ENCODE assay signal across 1 cellular context in genomic region chr9:129333961-129334743, GRCh38.
A peak's percentile ranks its signal among the peaks of the same experiment; 100 is the strongest.
TF ChIP-seq lines count a peak whose summit lies in the region.

No MANE protein-coding gene starts in this region.

TF ChIP-seq in HepG2, 621 proteins besides CTCF, POLR2A, EP300 and RAD21 (continued from another document and continues in another):
- no peak for TF ChIP-seq TP53 (CRISPR knock-in tag; conservative IDR thresholded peaks at IDR 0.05)
- TF ChIP-seq ZNF451 (CRISPR knock-in tag; IDR thresholded peaks at IDR 0.05), result peak; percentile 90
- TF ChIP-seq KDM2A (CRISPR knock-in tag; IDR thresholded peaks at IDR 0.05; ENCODE audit: borderline replicate concordance, low read depth), result peak; percentile 92
- TF ChIP-seq EZH2 (conservative IDR thresholded peaks at IDR 0.05; ENCODE audit: low read depth, low read length), result no peak
- TF ChIP-seq ZNF782 (CRISPR knock-in tag; IDR thresholded peaks at IDR 0.05; ENCODE audit: borderline replicate concordance), result peak; percentile 64; the same call in 1 of the 2 replicates
- no peak; the same call in 1 of the 2 replicates for TF ChIP-seq MIXL1 (CRISPR knock-in tag; IDR thresholded peaks at IDR 0.05)
- 0 out of 2 replicates have a peak, but pooled peaks have one; percentile 74 for TF ChIP-seq SRY (CRISPR knock-in tag; IDR thresholded peaks at IDR 0.05)
- peak; percentile 97 for TF ChIP-seq HDAC2 (CRISPR knock-in tag; IDR thresholded peaks at IDR 0.05)
- peak; percentile 75 for TF ChIP-seq KLF11 (CRISPR knock-in tag; IDR thresholded peaks at IDR 0.05)
- 0 out of 2 replicates have a peak, but pooled peaks have one; percentile 74 for TF ChIP-seq ZNF558 (CRISPR knock-in tag; IDR thresholded peaks at IDR 0.05; ENCODE audit: borderline replicate concordance)
- TF ChIP-seq, protein P1, sequence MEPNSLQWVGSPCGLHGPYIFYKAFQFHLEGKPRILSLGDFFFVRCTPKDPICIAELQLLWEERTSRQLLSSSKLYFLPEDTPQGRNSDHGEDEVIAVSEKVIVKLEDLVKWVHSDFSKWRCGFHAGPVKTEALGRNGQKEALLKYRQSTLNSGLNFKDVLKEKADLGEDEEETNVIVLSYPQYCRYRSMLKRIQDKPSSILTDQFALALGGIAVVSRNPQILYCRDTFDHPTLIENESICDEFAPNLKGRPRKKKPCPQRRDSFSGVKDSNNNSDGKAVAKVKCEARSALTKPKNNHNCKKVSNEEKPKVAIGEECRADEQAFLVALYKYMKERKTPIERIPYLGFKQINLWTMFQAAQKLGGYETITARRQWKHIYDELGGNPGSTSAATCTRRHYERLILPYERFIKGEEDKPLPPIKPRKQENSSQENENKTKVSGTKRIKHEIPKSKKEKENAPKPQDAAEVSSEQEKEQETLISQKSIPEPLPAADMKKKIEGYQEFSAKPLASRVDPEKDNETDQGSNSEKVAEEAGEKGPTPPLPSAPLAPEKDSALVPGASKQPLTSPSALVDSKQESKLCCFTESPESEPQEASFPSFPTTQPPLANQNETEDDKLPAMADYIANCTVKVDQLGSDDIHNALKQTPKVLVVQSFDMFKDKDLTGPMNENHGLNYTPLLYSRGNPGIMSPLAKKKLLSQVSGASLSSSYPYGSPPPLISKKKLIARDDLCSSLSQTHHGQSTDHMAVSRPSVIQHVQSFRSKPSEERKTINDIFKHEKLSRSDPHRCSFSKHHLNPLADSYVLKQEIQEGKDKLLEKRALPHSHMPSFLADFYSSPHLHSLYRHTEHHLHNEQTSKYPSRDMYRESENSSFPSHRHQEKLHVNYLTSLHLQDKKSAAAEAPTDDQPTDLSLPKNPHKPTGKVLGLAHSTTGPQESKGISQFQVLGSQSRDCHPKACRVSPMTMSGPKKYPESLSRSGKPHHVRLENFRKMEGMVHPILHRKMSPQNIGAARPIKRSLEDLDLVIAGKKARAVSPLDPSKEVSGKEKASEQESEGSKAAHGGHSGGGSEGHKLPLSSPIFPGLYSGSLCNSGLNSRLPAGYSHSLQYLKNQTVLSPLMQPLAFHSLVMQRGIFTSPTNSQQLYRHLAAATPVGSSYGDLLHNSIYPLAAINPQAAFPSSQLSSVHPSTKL (CRISPR knock-in tag; IDR thresholded peaks at IDR 0.05), result peak; percentile 88
- TF ChIP-seq FOSL1 (CRISPR knock-in tag; IDR thresholded peaks at IDR 0.05; ENCODE audit: borderline replicate concordance), result peak; percentile 99
- peak; percentile 87; the same call in 1 of the 2 replicates for TF ChIP-seq ZNF235 (CRISPR knock-in tag; IDR thresholded peaks at IDR 0.05; ENCODE audit: borderline replicate concordance)
- TF ChIP-seq PRPF4 (IDR thresholded peaks at IDR 0.05; ENCODE audit: low read depth, low read length, poor library complexity, severe bottlenecking), result no peak
- no peak for TF ChIP-seq AKAP8 (CRISPR knock-in tag; IDR thresholded peaks at IDR 0.05)
- peak; percentile 78 for TF ChIP-seq POLR2G (IDR thresholded peaks at IDR 0.05; ENCODE audit: low read depth, low read length)
- TF ChIP-seq ZMAT5 (CRISPR knock-in tag; IDR thresholded peaks at IDR 0.05; ENCODE audit: borderline replicate concordance, low read depth), result no peak
- TF ChIP-seq ZNF879 (CRISPR knock-in tag; IDR thresholded peaks at IDR 0.05), result peak; percentile 70; the same call in 1 of the 2 replicates
- no peak for TF ChIP-seq HDAC6 (IDR thresholded peaks at IDR 0.05; ENCODE audit: low read depth, low read length)
- peak; percentile 54; the same call in 1 of the 2 replicates for TF ChIP-seq NFYC (CRISPR knock-in tag; IDR thresholded peaks at IDR 0.05)
- TF ChIP-seq KDM3A (CRISPR knock-in tag; IDR thresholded peaks at IDR 0.05; ENCODE audit: low read depth), result peak; percentile 99
- no peak for TF ChIP-seq NFAT5 (CRISPR knock-in tag; IDR thresholded peaks at IDR 0.05)
- peak; percentile 98 for TF ChIP-seq PHF21A (CRISPR knock-in tag; IDR thresholded peaks at IDR 0.05)
- peak; percentile 88; the same call in 1 of the 2 replicates for TF ChIP-seq HOXA3 (CRISPR knock-in tag; IDR thresholded peaks at IDR 0.05)
- 0 out of 2 replicates have a peak, but pooled peaks have one; percentile 42 for TF ChIP-seq DR1 (CRISPR knock-in tag; IDR thresholded peaks at IDR 0.05)
- TF ChIP-seq RBAK (CRISPR knock-in tag; IDR thresholded peaks at IDR 0.05), result no peak
- no peak for TF ChIP-seq ZNF761 (CRISPR knock-in tag; conservative IDR thresholded peaks at IDR 0.05)
- TF ChIP-seq BRD4 (CRISPR knock-in tag; IDR thresholded peaks at IDR 0.05), result no peak; the same call in 1 of the 2 replicates
- TF ChIP-seq, protein P2, sequence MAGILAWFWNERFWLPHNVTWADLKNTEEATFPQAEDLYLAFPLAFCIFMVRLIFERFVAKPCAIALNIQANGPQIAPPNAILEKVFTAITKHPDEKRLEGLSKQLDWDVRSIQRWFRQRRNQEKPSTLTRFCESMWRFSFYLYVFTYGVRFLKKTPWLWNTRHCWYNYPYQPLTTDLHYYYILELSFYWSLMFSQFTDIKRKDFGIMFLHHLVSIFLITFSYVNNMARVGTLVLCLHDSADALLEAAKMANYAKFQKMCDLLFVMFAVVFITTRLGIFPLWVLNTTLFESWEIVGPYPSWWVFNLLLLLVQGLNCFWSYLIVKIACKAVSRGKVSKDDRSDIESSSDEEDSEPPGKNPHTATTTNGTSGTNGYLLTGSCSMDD (CRISPR knock-in tag; IDR thresholded peaks at IDR 0.05), result no peak
- TF ChIP-seq ZNF547 (CRISPR knock-in tag; IDR thresholded peaks at IDR 0.05), result no peak
- no peak for TF ChIP-seq ZNF713 (CRISPR knock-in tag; IDR thresholded peaks at IDR 0.05)
- TF ChIP-seq NR2F1 (CRISPR knock-in tag; IDR thresholded peaks at IDR 0.05), result peak; percentile 44 to 55
- no peak for TF ChIP-seq GABPA (IDR thresholded peaks at IDR 0.05; ENCODE audit: low read depth, low read length)
- peak; percentile 79 for TF ChIP-seq GABPA (CRISPR knock-in tag; IDR thresholded peaks at IDR 0.05; ENCODE audit: low read depth)
- no peak for TF ChIP-seq SNRNP70 (IDR thresholded peaks at IDR 0.05; ENCODE audit: low read depth, low read length)
- peak; percentile 86 for TF ChIP-seq MXD1 (CRISPR knock-in tag; IDR thresholded peaks at IDR 0.05)
- peak; percentile 100 for TF ChIP-seq ZNF746 (CRISPR knock-in tag; IDR thresholded peaks at IDR 0.05)
- TF ChIP-seq ZKSCAN5 (CRISPR knock-in tag; IDR thresholded peaks at IDR 0.05), result no peak
- TF ChIP-seq SP2 (CRISPR knock-in tag; IDR thresholded peaks at IDR 0.05), result no peak
- TF ChIP-seq SOX13 (IDR thresholded peaks at IDR 0.05), result no peak; the same call in 1 of the 2 replicates
- peak in 1 of 2 experiments; percentile 87; a peak in 2 of 4 replicates for TF ChIP-seq SOX13 (CRISPR knock-in tag; conservative IDR thresholded peaks at IDR 0.05 in 1 of 2, IDR thresholded peaks at IDR 0.05 in 1 of 2)
- TF ChIP-seq MTA1 (CRISPR knock-in tag; IDR thresholded peaks at IDR 0.05; ENCODE audit: borderline replicate concordance), result peak; percentile 90
- TF ChIP-seq ZNF207 (IDR thresholded peaks at IDR 0.05; ENCODE audit: borderline replicate concordance), result no peak
- TF ChIP-seq, protein P3, sequence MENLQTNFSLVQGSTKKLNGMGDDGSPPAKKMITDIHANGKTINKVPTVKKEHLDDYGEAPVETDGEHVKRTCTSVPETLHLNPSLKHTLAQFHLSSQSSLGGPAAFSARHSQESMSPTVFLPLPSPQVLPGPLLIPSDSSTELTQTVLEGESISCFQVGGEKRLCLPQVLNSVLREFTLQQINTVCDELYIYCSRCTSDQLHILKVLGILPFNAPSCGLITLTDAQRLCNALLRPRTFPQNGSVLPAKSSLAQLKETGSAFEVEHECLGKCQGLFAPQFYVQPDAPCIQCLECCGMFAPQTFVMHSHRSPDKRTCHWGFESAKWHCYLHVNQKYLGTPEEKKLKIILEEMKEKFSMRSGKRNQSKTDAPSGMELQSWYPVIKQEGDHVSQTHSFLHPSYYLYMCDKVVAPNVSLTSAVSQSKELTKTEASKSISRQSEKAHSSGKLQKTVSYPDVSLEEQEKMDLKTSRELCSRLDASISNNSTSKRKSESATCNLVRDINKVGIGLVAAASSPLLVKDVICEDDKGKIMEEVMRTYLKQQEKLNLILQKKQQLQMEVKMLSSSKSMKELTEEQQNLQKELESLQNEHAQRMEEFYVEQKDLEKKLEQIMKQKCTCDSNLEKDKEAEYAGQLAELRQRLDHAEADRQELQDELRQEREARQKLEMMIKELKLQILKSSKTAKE (CRISPR knock-in tag; IDR thresholded peaks at IDR 0.05; ENCODE audit: borderline replicate concordance), result peak; percentile 97
- no peak for TF ChIP-seq ZFP82 (CRISPR knock-in tag; IDR thresholded peaks at IDR 0.05; ENCODE audit: borderline replicate concordance)
- TF ChIP-seq, protein P4, sequence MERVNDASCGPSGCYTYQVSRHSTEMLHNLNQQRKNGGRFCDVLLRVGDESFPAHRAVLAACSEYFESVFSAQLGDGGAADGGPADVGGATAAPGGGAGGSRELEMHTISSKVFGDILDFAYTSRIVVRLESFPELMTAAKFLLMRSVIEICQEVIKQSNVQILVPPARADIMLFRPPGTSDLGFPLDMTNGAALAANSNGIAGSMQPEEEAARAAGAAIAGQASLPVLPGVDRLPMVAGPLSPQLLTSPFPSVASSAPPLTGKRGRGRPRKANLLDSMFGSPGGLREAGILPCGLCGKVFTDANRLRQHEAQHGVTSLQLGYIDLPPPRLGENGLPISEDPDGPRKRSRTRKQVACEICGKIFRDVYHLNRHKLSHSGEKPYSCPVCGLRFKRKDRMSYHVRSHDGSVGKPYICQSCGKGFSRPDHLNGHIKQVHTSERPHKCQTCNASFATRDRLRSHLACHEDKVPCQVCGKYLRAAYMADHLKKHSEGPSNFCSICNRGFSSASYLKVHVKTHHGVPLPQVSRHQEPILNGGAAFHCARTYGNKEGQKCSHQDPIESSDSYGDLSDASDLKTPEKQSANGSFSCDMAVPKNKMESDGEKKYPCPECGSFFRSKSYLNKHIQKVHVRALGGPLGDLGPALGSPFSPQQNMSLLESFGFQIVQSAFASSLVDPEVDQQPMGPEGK (CRISPR knock-in tag; IDR thresholded peaks at IDR 0.05), result peak; percentile 99
- TF ChIP-seq MED13 (CRISPR knock-in tag; IDR thresholded peaks at IDR 0.05), result peak; percentile 60; the same call in 1 of the 2 replicates
- no peak for TF ChIP-seq SMARCC2 (IDR thresholded peaks at IDR 0.05)
- no peak for TF ChIP-seq NCOA1 (CRISPR knock-in tag; IDR thresholded peaks at IDR 0.05)
- peak; percentile 62; the same call in 1 of the 2 replicates for TF ChIP-seq ZNF709 (CRISPR knock-in tag; IDR thresholded peaks at IDR 0.05)
- TF ChIP-seq NFYB (CRISPR knock-in tag; IDR thresholded peaks at IDR 0.05), result no peak; the same call in 1 of the 2 replicates
- no peak for TF ChIP-seq PLRG1 (conservative IDR thresholded peaks at IDR 0.05)
- TF ChIP-seq ATF6 (CRISPR knock-in tag; conservative IDR thresholded peaks at IDR 0.05), result no peak
- TF ChIP-seq PHF8 (CRISPR knock-in tag; IDR thresholded peaks at IDR 0.05), result peak; percentile 68
- peak; percentile 86 for TF ChIP-seq ZNF747 (CRISPR knock-in tag; IDR thresholded peaks at IDR 0.05; ENCODE audit: borderline replicate concordance)
- TF ChIP-seq ELF1 (CRISPR knock-in tag; IDR thresholded peaks at IDR 0.05), result peak; percentile 91
- peak; percentile 90 for TF ChIP-seq SP5 (CRISPR knock-in tag; IDR thresholded peaks at IDR 0.05; ENCODE audit: borderline replicate concordance, low read depth)
